8 cellular contexts compared by ENCODE assay signal in the genomic region with DNA sequence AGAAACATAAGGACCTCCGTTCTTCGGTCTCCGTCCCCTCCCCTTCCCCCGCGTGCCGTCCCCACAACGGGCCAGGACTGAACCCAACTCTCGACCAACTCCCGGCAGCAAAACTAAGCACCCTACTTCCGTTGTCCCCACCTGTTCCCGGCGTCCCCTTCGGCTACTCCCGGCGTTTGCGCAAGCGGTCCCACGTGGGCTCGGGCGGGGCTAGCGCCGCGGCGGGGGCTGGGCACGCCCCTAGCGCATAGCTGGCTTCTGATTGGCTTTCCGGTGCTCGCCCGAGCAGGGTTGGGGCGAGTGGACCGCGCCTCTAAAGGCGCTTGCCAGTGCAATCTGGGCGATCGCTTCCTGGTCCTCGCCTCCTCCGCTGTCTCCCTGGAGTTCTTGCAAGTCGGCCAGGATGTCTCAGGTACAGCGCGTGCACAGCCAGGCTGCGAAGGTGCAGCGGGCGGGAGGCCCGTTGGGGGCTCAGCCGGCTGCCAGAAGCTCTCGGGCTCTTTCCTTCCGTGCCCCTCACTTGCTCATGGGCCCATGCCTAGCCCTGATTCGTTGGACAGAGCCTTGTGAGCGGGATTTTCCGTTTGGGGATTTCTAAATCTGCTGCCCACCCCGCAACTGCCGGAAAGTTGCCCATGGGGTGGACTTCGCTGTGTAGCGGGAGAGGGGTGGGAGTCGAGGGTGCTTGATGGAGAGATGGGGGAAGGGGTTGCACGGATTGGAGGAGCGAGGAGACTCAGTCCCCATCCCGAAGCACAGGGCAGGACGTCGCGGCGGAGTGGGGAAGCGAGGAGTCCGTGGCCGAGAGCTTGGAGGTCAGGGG. TPM values are rescaled to one million over a fixed set of nuclear protein-coding genes. Genes with fewer than 3 reads are reported as not detected.
DNase-seq lines count a peak whose midpoint lies in the region; ATAC-seq, FAIRE-seq and TF ChIP-seq lines count a peak whose summit lies in the region.

TSS of gene C2orf76 (minus strand) at position 186 of the 823 bp plus-strand sequence. CDS start 26,875 bp downstream, outside the sequence.
TSS of gene DBI (plus strand) at position 329 of the 823 bp plus-strand sequence. CDS start at position 404, 75 bp downstream.

- TF ChIP-seq EP300 in HepG2 (IDR thresholded peaks at IDR 0.05; ENCODE audit: low read depth in 2 of 2, low read length in 2 of 2), result peak; percentile 78 to 90
- peak; percentile 78 for TF ChIP-seq EP300 in HepG2 (CRISPR knock-in tag; IDR thresholded peaks at IDR 0.05; ENCODE audit: borderline replicate concordance)

- CTCF ChIA-PET in HepG2 (lab: Yijun Ruan, JAX; ENCODE audit: low intra/inter-chr PET ratio, low total read pairs), result no interaction called here

- H3K9ac ChIP-seq in BLaER1 treated with 17β-estradiol and CSF1 and Interleukin-3, amounts not matched to agents 10 nM and 100 nM, result peak within 1 kb of the TSS; percentile 89 to 97 (median 92)
- H3K9ac ChIP-seq in HepG2 (ENCODE audit: insufficient read depth, low read depth, low read length), result peak within 1 kb of the TSS; percentile 84

- peaks cover 0 to 2% (median 0%) of the 10 kb centered on the region in 11 experiments; a peak in 1 of 22 replicates for H3K9me3 ChIP-seq in BLaER1 treated with 17β-estradiol and CSF1 and Interleukin-3, amounts not matched to agents 10 nM and 100 nM (replicated peaks in 1 of 11)
- H3K9me3 ChIP-seq in HepG2 (ENCODE audit: low read length), result no peaks in the 10 kb centered on the region

- ATAC-seq in GM19351 (IDR thresholded peaks at IDR 0.05; ENCODE audit: unreplicated experiment), result peak; percentile 90
- ATAC-seq in HG03521 (IDR thresholded peaks at IDR 0.05; ENCODE audit: unreplicated experiment), result peak; percentile 95
- peak; percentile 95 for ATAC-seq in HepG2

- WGBS in HepG2 (ENCODE audit: low lambda C conversion rate), result under 1% methylated on average over 65 of the region's 65 CpGs

- peak; percentile 89 for FAIRE-seq in HepG2 (lab: Jason Lieb, UNC)

- intact Hi-C loops in HepG2 (cut with micrococcal nuclease; ENCODE audit: unreplicated experiment), result loop anchor here (1.0 to 5.0 kb wide), 4 partner anchors 22 to 144 kb away; partner anchors contain the start of genes STEAP3 and TMEM37

- H3K27me3 ChIP-seq in BLaER1 treated with 17β-estradiol and CSF1 and Interleukin-3, amounts not matched to agents 10 nM and 100 nM, result no peaks in the 10 kb centered on the region
- no peaks in the 10 kb centered on the region; a peak in 1 of 5 replicates for H3K27me3 ChIP-seq in HepG2 (ENCODE audit: control insufficient read depth in 1 of 2, insufficient read depth in 2 of 2, low read length in 2 of 2)

- H3K4me2 ChIP-seq in BLaER1 treated with 17β-estradiol and CSF1 and Interleukin-3, amounts not matched to agents 10 nM and 100 nM, result peak within 1 kb of the TSS; percentile 89 to 99 (median 97)
- H3K4me2 ChIP-seq in HepG2 (ENCODE audit: low read depth, low read length), result peak within 1 kb of the TSS; percentile 99

- H3K4me3 ChIP-seq in BLaER1 treated with 17β-estradiol and CSF1 and Interleukin-3, amounts not matched to agents 10 nM and 100 nM, result peak within 1 kb of the TSS; percentile 78 to 97 (median 88)
- H3K4me3 ChIP-seq in HepG2 (replicated peaks in 1 of 3; ENCODE audit: insufficient read depth in 1 of 3, low read depth in 2 of 3, low read length in 3 of 3), result peak within 1 kb of the TSS; percentile 86 to 95 (median 88)

- BruUV-seq in HepG2 (replicated peaks; lab: Mats Ljungman, UMichigan), result TSS peak; percentile 52

- in situ Hi-C loops in HepG2 (cut with HindIII; ENCODE audit: extremely low pct_ligation_motif_present, low pct_unique_long_range_greater_than_20kb), result no loop called here

- POLR2A ChIA-PET in HepG2 (lab: Yijun Ruan, JAX), result interaction anchor here (0.9 to 2.2 kb wide), 21 partner anchors 8 to 312 kb away, joined by 3 to 26 read pairs (median 5); partner anchors contain the start of genes TMEM177 and TMEM37

- peaks cover 42 to 49% (median 47%) of the 10 kb centered on the region in 11 experiments; a peak in 21 of 22 replicates for H4K20me1 ChIP-seq in BLaER1 treated with 17β-estradiol and CSF1 and Interleukin-3, amounts not matched to agents 10 nM and 100 nM
- H4K20me1 ChIP-seq in HepG2 (ENCODE audit: insufficient read depth, low read length), result peaks cover 24% of the 10 kb centered on the region

- peak within 1 kb of the TSS; percentile 89 to 99 (median 98) for H3K27ac ChIP-seq in BLaER1 treated with 17β-estradiol and CSF1 and Interleukin-3, amounts not matched to agents 10 nM and 100 nM
- H3K27ac ChIP-seq in HepG2 (ENCODE audit: extremely low read length, insufficient read depth, low read length), result peak within 1 kb of the TSS; percentile 84

- peaks cover 65 to 77% (median 71%) of the 10 kb centered on the region in 10 experiments for H3K4me1 ChIP-seq in BLaER1 treated with 17β-estradiol and CSF1 and Interleukin-3, amounts not matched to agents 10 nM and 100 nM
- H3K4me1 ChIP-seq in HepG2 (ENCODE audit: insufficient read depth, low read length), result peaks cover 42% of the 10 kb centered on the region

- peaks cover 46% of the 10 kb centered on the region for H3K79me2 ChIP-seq in HepG2 (ENCODE audit: insufficient read depth, low read length)

- TF ChIP-seq RAD21 in HepG2 (CRISPR knock-in tag; IDR thresholded peaks at IDR 0.05), result peak; percentile 18

- TF ChIP-seq POLR2A in HepG2 (IDR thresholded peaks at IDR 0.05; ENCODE audit: insufficient read depth in 1 of 2, low read depth in 2 of 2, low read length in 2 of 2), result peak; percentile 87 to 98

- 0 out of 2 replicates have a peak, but pooled peaks have one; percentile 7 for TF ChIP-seq CTCF in HepG2 (CRISPR knock-in tag; IDR thresholded peaks at IDR 0.05)

- DNase-seq in NCI-H748 (lab: John Stamatoyannopoulos, UW; ENCODE audit: unreplicated experiment) (peak; percentile 94), dermis blood vessel endothelial cell (peak; percentile 96), HepG2 (ENCODE audit: low spot score) (peak; percentile 95)
- DNase-seq in activated CD4-positive, alpha-beta T cell treated with anti-CD3 and anti-CD28 coated beads, Interleukin-2, amount 50 U/mL, for 4 hours, result peak; percentile 86 to 87
- peak; percentile 91 for DNase-seq in stimulated activated CD4-positive, alpha-beta T cell treated with anti-CD3 and anti-CD28 coated beads, Interleukin-4, amount 100 ng/mL, for 1 hour

- peaks cover 39 to 43% (median 40%) of the 10 kb centered on the region in 11 experiments for H3K36me3 ChIP-seq in BLaER1 treated with 17β-estradiol and CSF1 and Interleukin-3, amounts not matched to agents 10 nM and 100 nM
- peaks cover 31 to 36% of the 10 kb centered on the region in 2 experiments for H3K36me3 ChIP-seq in HepG2 (replicated peaks in 1 of 2; ENCODE audit: control insufficient read depth in 1 of 2, insufficient read depth in 2 of 2, low read length in 2 of 2)

- H2AFZ ChIP-seq in HepG2 (ENCODE audit: low read length), result peak within 1 kb of the TSS; percentile 11

RNA-seq across cellular contexts. Expression of gene C2orf76, which starts in this region (rescaled TPM):
- total RNA-seq in dermis blood vessel endothelial cell (12.6 and 14.6 TPM in 2 replicates), HepG2 (2016; rRNA removed; fragmentation: Illumina TruSeq; extraction: Trizol) (8.5 TPM in 2 replicates)
- 4.1 and 6.0 TPM in 2 replicates for total RNA-seq in HepG2 (2016; cell fraction: cytosol; rRNA removed; fragmentation: Illumina TruSeq; extraction: Trizol; ENCODE audit: low read depth)
- total RNA-seq in HepG2 (2016; cell fraction: insoluble cytoplasmic fraction; rRNA removed; fragmentation: Illumina TruSeq; extraction: Trizol), result 8.0 and 10.5 TPM in 2 replicates
- 5.2 and 6.1 TPM in 2 replicates for total RNA-seq in HepG2 (2016; cell fraction: membrane; rRNA removed; fragmentation: Illumina TruSeq; extraction: Trizol)
- total RNA-seq in HepG2 (2016; cell fraction: nucleus; rRNA removed; fragmentation: Illumina TruSeq; extraction: Trizol), result 4.3 and 7.4 TPM in 2 replicates
- 6.5 and 7.7 TPM in 2 replicates for polyA plus RNA-seq in HepG2 (2011; rRNA removed)
- polyA plus RNA-seq in HepG2 (2011; cell fraction: cytosol; rRNA removed), result 1.7 and 3.8 TPM in 2 replicates
- 1.0 and 1.4 TPM in 2 replicates for polyA plus RNA-seq in HepG2 (2011; cell fraction: nucleus; rRNA removed)
- 5.3 and 7.3 TPM in 2 replicates for polyA plus RNA-seq in HepG2 (2012)
- 5.1 and 5.7 TPM in 2 replicates for polyA plus RNA-seq in HepG2 (2016; cell fraction: cytosol; fragmentation: Illumina TruSeq; extraction: Trizol; ENCODE audit: low read depth)
- 11.9 and 12.5 TPM in 2 replicates for polyA plus RNA-seq in HepG2 (2016; cell fraction: insoluble cytoplasmic fraction; fragmentation: Illumina TruSeq; extraction: Trizol; ENCODE audit: low read depth)
- 4.6 and 5.4 TPM in 2 replicates for polyA plus RNA-seq in HepG2 (2016; cell fraction: membrane; fragmentation: Illumina TruSeq; extraction: Trizol; ENCODE audit: low read depth)
- polyA plus RNA-seq in HepG2 (2016; cell fraction: nucleus; fragmentation: Illumina TruSeq; extraction: Trizol; ENCODE audit: insufficient read depth, low read depth), result 3.6 and 7.1 TPM in 2 replicates
- 0.96 and 1.4 TPM in 2 replicates for polyA minus RNA-seq in HepG2 (2011; rRNA and poly(A)+ RNA removed; ENCODE audit: low replicate concordance)
- polyA minus RNA-seq in HepG2 (2011; cell fraction: cytosol; rRNA and poly(A)+ RNA removed), result 1.5 and 1.8 TPM in 2 replicates
- 3.7 and 4.2 TPM in 2 replicates for polyA minus RNA-seq in HepG2 (2011; cell fraction: nucleus; rRNA and poly(A)+ RNA removed)

RNA-seq across cellular contexts. Expression of gene DBI, which starts in this region (rescaled TPM):
- total RNA-seq in dermis blood vessel endothelial cell, result 82.2 and 121 TPM in 2 replicates
- total RNA-seq in HepG2 (2016; rRNA removed; fragmentation: Illumina TruSeq; extraction: Trizol), result 659 and 853 TPM in 2 replicates
- 310 and 434 TPM in 2 replicates for total RNA-seq in HepG2 (2016; cell fraction: cytosol; rRNA removed; fragmentation: Illumina TruSeq; extraction: Trizol; ENCODE audit: low read depth)
- total RNA-seq in HepG2 (2016; cell fraction: insoluble cytoplasmic fraction; rRNA removed; fragmentation: Illumina TruSeq; extraction: Trizol), result 674 and 918 TPM in 2 replicates
- 378 and 472 TPM in 2 replicates for total RNA-seq in HepG2 (2016; cell fraction: membrane; rRNA removed; fragmentation: Illumina TruSeq; extraction: Trizol)
- total RNA-seq in HepG2 (2016; cell fraction: nucleus; rRNA removed; fragmentation: Illumina TruSeq; extraction: Trizol), result 241 and 297 TPM in 2 replicates
- polyA plus RNA-seq in HepG2 (2011; rRNA removed), result 330 and 331 TPM in 2 replicates
- polyA plus RNA-seq in HepG2 (2011; cell fraction: cytosol; rRNA removed), result 381 and 407 TPM in 2 replicates
- polyA plus RNA-seq in HepG2 (2011; cell fraction: nucleus; rRNA removed), result 73.2 and 81.0 TPM in 2 replicates
- polyA plus RNA-seq in HepG2 (2012), result 321 and 573 TPM in 2 replicates
- polyA plus RNA-seq in HepG2 (2016; cell fraction: cytosol; fragmentation: Illumina TruSeq; extraction: Trizol; ENCODE audit: low read depth), result 519 and 818 TPM in 2 replicates
- polyA plus RNA-seq in HepG2 (2016; cell fraction: insoluble cytoplasmic fraction; fragmentation: Illumina TruSeq; extraction: Trizol; ENCODE audit: low read depth), result 1,321 and 1,540 TPM in 2 replicates
- polyA plus RNA-seq in HepG2 (2016; cell fraction: membrane; fragmentation: Illumina TruSeq; extraction: Trizol; ENCODE audit: low read depth), result 517 and 687 TPM in 2 replicates
- 644 and 685 TPM in 2 replicates for polyA plus RNA-seq in HepG2 (2016; cell fraction: nucleus; fragmentation: Illumina TruSeq; extraction: Trizol; ENCODE audit: insufficient read depth, low read depth)
- polyA minus RNA-seq in HepG2 (2011; rRNA and poly(A)+ RNA removed; ENCODE audit: low replicate concordance), result 87.2 and 175 TPM in 2 replicates
- polyA minus RNA-seq in HepG2 (2011; cell fraction: cytosol; rRNA and poly(A)+ RNA removed), result 58.8 and 65.3 TPM in 2 replicates
- 84.6 and 100.0 TPM in 2 replicates for polyA minus RNA-seq in HepG2 (2011; cell fraction: nucleus; rRNA and poly(A)+ RNA removed)

Comparison
In these comparisons a context has a peak if more than half of its experiments do, and no peak if none do; other contexts are left out.
1. Peak in every context shown above with its lines: DNase-seq, ATAC-seq, H3K4me3 ChIP-seq and H3K27ac ChIP-seq.